ENCODE assay signal across 8 cellular contexts in genomic region chr15:34241376-34242350, GRCh38. TPM values are rescaled to one million over a fixed set of nuclear protein-coding genes. Genes with fewer than 3 reads are reported as not detected.
A peak's percentile ranks its signal among the peaks of the same experiment; 100 is the strongest.
DNase-seq lines count a peak whose midpoint lies in the region; ATAC-seq and TF ChIP-seq lines count a peak whose summit lies in the region.

No MANE protein-coding gene starts in this region.

- H3K27ac ChIP-seq in IMR-90 (ENCODE audit: insufficient read depth, low read length), result no peak overlapping the region
- no peak overlapping the region for H3K27ac ChIP-seq in fibroblast of lung (ENCODE audit: insufficient read depth, low read length)
- H3K27ac ChIP-seq in osteoblast (ENCODE audit: low read depth, low read length), result peak overlapping the region; percentile 21

- in situ Hi-C loops in IMR-90 (cut with MboI; ENCODE audit: low sequenced_read_pairs), result loop anchor here (25.0 kb wide), 1 partner anchor 346 kb away; the partner anchor contains the start of gene GOLGA8B

- H4K8ac ChIP-seq in IMR-90 (ENCODE audit: low read depth in 2 of 2, low read length in 2 of 2), result no peak overlapping the region

- CTCF ChIA-PET in IMR-90 (lab: Yijun Ruan, JAX), result interaction anchor here (0.6 to 1.9 kb wide), 13 partner anchors 10 to 346 kb away, joined by 3 to 6 read pairs (median 3); partner anchors contain the start of genes KATNBL1 and LPCAT4
- CTCF ChIA-PET in WTC11 (lab: Charles Lee), result interaction anchor here (0.5 to 2.2 kb wide), 9 partner anchors 10 to 346 kb away, joined by 3 to 8 read pairs (median 4); partner anchors contain the start of gene SLC12A6

- no peak overlapping the region for H3K4me3 ChIP-seq in GM06990 (replicated peaks; ENCODE audit: low read depth, low read length)
- H3K4me3 ChIP-seq in IMR-90 (ENCODE audit: insufficient read depth, low read depth, low read length), result no peak overlapping the region
- no peak overlapping the region for H3K4me3 ChIP-seq in fibroblast of lung (replicated peaks in 1 of 4; ENCODE audit: control extremely low read depth in 1 of 4, insufficient read depth in 1 of 4, low read depth in 3 of 4, low read length in 4 of 4)
- no peak overlapping the region for H3K4me3 ChIP-seq in osteoblast (ENCODE audit: insufficient read depth, low read length)

- no peak overlapping the region for H4K91ac ChIP-seq in IMR-90 (ENCODE audit: insufficient read depth, low read depth, low read length)

- TF ChIP-seq POLR2A in IMR-90 (IDR thresholded peaks at IDR 0.05; ENCODE audit: low read depth, low read length), result no peak

- H3K27me3 ChIP-seq in GM06990 (replicated peaks; ENCODE audit: control insufficient read depth, insufficient read depth, low read length), result no peaks in the 10 kb centered on the region
- H3K27me3 ChIP-seq in IMR-90 (ENCODE audit: control insufficient read depth, insufficient read depth, low read length), result no peaks in the 10 kb centered on the region
- H3K27me3 ChIP-seq in fibroblast of lung (ENCODE audit: control insufficient read depth, insufficient read depth, low read length), result no peaks in the 10 kb centered on the region
- no peaks in the 10 kb centered on the region for H3K27me3 ChIP-seq in osteoblast (ENCODE audit: insufficient read depth, low read length)

- no peak overlapping the region for H3K14ac ChIP-seq in IMR-90 (replicated peaks; ENCODE audit: low read depth, low read length)

- no peak overlapping the region for H2BK20ac ChIP-seq in IMR-90 (ENCODE audit: low read depth, low read length)

- H2AK5ac ChIP-seq in IMR-90 (ENCODE audit: low read depth, low read length), result no peak overlapping the region

- DNase-seq in AG08395 (ENCODE audit: low spot score), result peak; percentile 49
- peak; percentile 8 for DNase-seq in GM06990 (ENCODE audit: extremely low read depth, insufficient read length)
- DNase-seq in IMR-90, result peak; percentile 51
- DNase-seq in WTC11 (ENCODE audit: low spot score), result no peak
- peak; percentile 37 to 65 for DNase-seq in fibroblast of lung (ENCODE audit: low read depth in 2 of 2)
- peak; percentile 87 for DNase-seq in osteoblast (ENCODE audit: insufficient read length, low spot score, missing footprints)

- H3K27ac Mint-ChIP-seq in WTC11, result no peak overlapping the region

- H3K4me1 ChIP-seq in IMR-90 (ENCODE audit: control insufficient read depth, insufficient read depth, low read length), result peaks cover 4% of the 10 kb centered on the region
- peaks cover 6% of the 10 kb centered on the region for H3K4me1 ChIP-seq in fibroblast of lung (ENCODE audit: control insufficient read depth, extremely low read depth, insufficient read depth, low read length)
- peaks cover 17% of the 10 kb centered on the region for H3K4me1 ChIP-seq in osteoblast (ENCODE audit: insufficient read depth, low read length)

- peaks cover 10% of the 10 kb centered on the region for H3K9me1 ChIP-seq in IMR-90 (ENCODE audit: insufficient read depth, low read length)

- intact Hi-C loops in IMR-90 (cut with micrococcal nuclease), result loop anchor here (1.0 kb wide), 3 partner anchors 102 to 347 kb away; partner anchors contain the start of genes LPCAT4, NOP10 and NUTM1

- TF ChIP-seq CTCF in GM06990 (IDR thresholded peaks at IDR 0.05; ENCODE audit: insufficient read depth, low read length, poor library complexity, severe bottlenecking), result peak; percentile 73
- peak; percentile 65 for TF ChIP-seq CTCF in IMR-90 (conservative IDR thresholded peaks at IDR 0.05; ENCODE audit: low read depth, low read length)
- TF ChIP-seq CTCF in WTC11 (IDR thresholded peaks at IDR 0.05), result peak; percentile 19; the same call in 1 of the 2 replicates
- peak; percentile 72 to 80 for TF ChIP-seq CTCF in fibroblast of lung (conservative IDR thresholded peaks at IDR 0.05 in 1 of 2, IDR thresholded peaks at IDR 0.05 in 1 of 2; ENCODE audit: low read depth in 1 of 2, low read length in 2 of 2)
- TF ChIP-seq CTCF in osteoblast (IDR thresholded peaks at IDR 0.05; ENCODE audit: extremely low read depth, low read depth, low read length), result peak; percentile 78

- H2BK5ac ChIP-seq in IMR-90 (ENCODE audit: low read depth, low read length, poor library complexity, severe bottlenecking), result no peak overlapping the region

- no TSS peak for BruUV-seq in IMR-90 (replicated peaks; lab: Mats Ljungman, UMichigan)

- WGBS in IMR-90 (ENCODE audit: extremely low coverage in 2 of 2, insufficient read length in 1 of 2), 2 experiments, result no CpG with 5 or more reads among the region's 1 CpG

- H3K79me2 ChIP-seq in fibroblast of lung (ENCODE audit: control insufficient read depth, insufficient read depth, low read length) (no peaks in the 10 kb centered on the region), osteoblast (ENCODE audit: insufficient read depth, low read length) (peaks cover 2% of the 10 kb centered on the region)

- H4K20me1 ChIP-seq in IMR-90 (ENCODE audit: insufficient read depth, low read length) (no peaks in the 10 kb centered on the region), fibroblast of lung (ENCODE audit: control insufficient read depth, extremely low read depth, insufficient read depth, low read length) (no peaks in the 10 kb centered on the region), osteoblast (ENCODE audit: insufficient read depth, low read length) (no peaks in the 10 kb centered on the region)

- no peaks in the 10 kb centered on the region for H3K9me3 Mint-ChIP-seq in WTC11

- H3K9me3 ChIP-seq in IMR-90 (ENCODE audit: control insufficient read depth, insufficient read depth, low read length), result no peaks in the 10 kb centered on the region
- H3K9me3 ChIP-seq in fibroblast of lung (ENCODE audit: control insufficient read depth, insufficient read depth, low read depth, low read length), result no peaks in the 10 kb centered on the region
- no peaks in the 10 kb centered on the region for H3K9me3 ChIP-seq in osteoblast (ENCODE audit: low read depth, low read length)

- H4K5ac ChIP-seq in IMR-90 (ENCODE audit: low read depth, low read length), result no peak overlapping the region

- peaks cover 2 to 9% of the 10 kb centered on the region in 2 experiments; a peak in 2 of 4 replicates for H3K79me1 ChIP-seq in IMR-90 (ENCODE audit: low read depth in 1 of 2, low read length in 2 of 2)

- ATAC-seq in IMR-90 (ENCODE audit: low read depth) (peak; percentile 59), WTC11 (no peak), HG03025 (IDR thresholded peaks at IDR 0.05; ENCODE audit: low FRiP score, unreplicated experiment) (no peak), GM18511 (IDR thresholded peaks at IDR 0.05; ENCODE audit: unreplicated experiment) (no peak)

- H3K56ac ChIP-seq in IMR-90 (ENCODE audit: extremely low read depth, insufficient read depth, low read length), result no peak overlapping the region

- H2AK9ac ChIP-seq in IMR-90 (replicated peaks; ENCODE audit: low read depth, low read length, poor library complexity), result no peak overlapping the region

- H2BK120ac ChIP-seq in IMR-90 (ENCODE audit: low read depth, low read length), result no peak overlapping the region

- no peaks in the 10 kb centered on the region for H3K36me3 Mint-ChIP-seq in WTC11

- H3K27me3 Mint-ChIP-seq in WTC11 (ENCODE audit: low read depth), result no peaks in the 10 kb centered on the region

- TF ChIP-seq RAD21 in IMR-90 (IDR thresholded peaks at IDR 0.05; ENCODE audit: low read length), result peak; percentile 47

- no peak overlapping the region for H3K9ac ChIP-seq in IMR-90 (ENCODE audit: low read depth, low read length)
- H3K9ac ChIP-seq in fibroblast of lung (ENCODE audit: insufficient read depth, low read length), result no peak overlapping the region

- H3K4ac ChIP-seq in IMR-90 (ENCODE audit: low read depth, low read length), result no peak overlapping the region

- no peak overlapping the region for H3K18ac ChIP-seq in IMR-90 (ENCODE audit: low read depth, low read length)

- H3K4me2 ChIP-seq in IMR-90 (ENCODE audit: low read depth, low read length), result no peak overlapping the region
- H3K4me2 ChIP-seq in fibroblast of lung (ENCODE audit: extremely low read depth, insufficient read depth, low read length), result no peak overlapping the region
- no peak overlapping the region for H3K4me2 ChIP-seq in osteoblast (ENCODE audit: insufficient read depth, low read length)

- H2AFZ ChIP-seq in IMR-90 (replicated peaks; ENCODE audit: low read length, poor library complexity) (no peak overlapping the region), fibroblast of lung (ENCODE audit: low read length) (no peak overlapping the region), osteoblast (ENCODE audit: low read length) (no peak overlapping the region)

- no peak overlapping the region for H3K4me3 Mint-ChIP-seq in WTC11

- H3K4me1 Mint-ChIP-seq in WTC11, result peaks cover 11% of the 10 kb centered on the region

- H3K23ac ChIP-seq in IMR-90 (ENCODE audit: low read depth, low read length), result no peak overlapping the region

- peaks cover 18% of the 10 kb centered on the region for H3K36me3 ChIP-seq in GM06990 (ENCODE audit: control insufficient read depth, insufficient read depth, low read length)
- peaks cover under 1% of the 10 kb centered on the region for H3K36me3 ChIP-seq in IMR-90 (ENCODE audit: control insufficient read depth, insufficient read depth, low read length)
- H3K36me3 ChIP-seq in fibroblast of lung (ENCODE audit: control insufficient read depth, insufficient read depth, low read length), result no peaks in the 10 kb centered on the region
- peaks cover 14% of the 10 kb centered on the region for H3K36me3 ChIP-seq in osteoblast (ENCODE audit: insufficient read depth, low read length)

- dilution Hi-C loops in IMR-90 (cut with HindIII; ENCODE audit: low sequenced_read_pairs, unreplicated experiment), result no loop called here

- no peak overlapping the region for H2BK15ac ChIP-seq in IMR-90 (ENCODE audit: low read depth, low read length)

- POLR2A ChIA-PET in IMR-90 (lab: Charles Lee; ENCODE audit: unreplicated experiment), result interaction anchor here (0.6 kb wide), 1 partner anchor 262 kb away, joined by 3 read pairs; no protein-coding TSS in a partner anchor
- POLR2A ChIA-PET in WTC11 (lab: Charles Lee), result no interaction called here

RNA-seq across cellular contexts. Expression of gene EMC4, which starts 16.8 kb away (rescaled TPM):
- total RNA-seq in IMR-90 (2012; rRNA removed) (189 and 330 TPM in 2 replicates), WTC11 (2021) (96.8 to 102 TPM (median 97.0 TPM) in 3 replicates), fibroblast of lung (170 and 205 TPM in 2 replicates), osteoblast (135 and 136 TPM in 2 replicates)
- polyA plus RNA-seq in IMR-90 (2012; rRNA removed) (120 and 148 TPM in 2 replicates), fibroblast of lung (137 and 146 TPM in 2 replicates)
- 121 and 248 TPM in 2 replicates for polyA plus RNA-seq in IMR-90 (2012; cell fraction: cytosol; rRNA removed)
- polyA plus RNA-seq in IMR-90 (2012; cell fraction: nucleus; rRNA removed; ENCODE audit: low replicate concordance), result 55.7 and 105 TPM in 2 replicates
- polyA plus RNA-seq in fibroblast of lung (2012), result 135 and 142 TPM in 2 replicates
- 49.8 and 55.6 TPM in 2 replicates for polyA minus RNA-seq in fibroblast of lung (ENCODE audit: low replicate concordance)

RNA-seq across cellular contexts. Expression of gene KATNBL1, which starts 31.8 kb away (rescaled TPM):
- total RNA-seq in IMR-90 (2012; rRNA removed), result 24.0 and 50.5 TPM in 2 replicates
- 14.4 and 17.1 TPM in 2 replicates for polyA plus RNA-seq in IMR-90 (2012; rRNA removed)
- polyA plus RNA-seq in IMR-90 (2012; cell fraction: cytosol; rRNA removed), result 2.6 and 5.1 TPM in 2 replicates
- 7.6 and 33.1 TPM in 2 replicates for polyA plus RNA-seq in IMR-90 (2012; cell fraction: nucleus; rRNA removed; ENCODE audit: low replicate concordance)
- total RNA-seq in WTC11 (2021), result 41.8 to 45.8 TPM (median 43.2 TPM) in 3 replicates
- 35.0 and 39.8 TPM in 2 replicates for total RNA-seq in fibroblast of lung
- polyA plus RNA-seq in fibroblast of lung, result 25.8 and 26.4 TPM in 2 replicates
- 16.9 and 18.3 TPM in 2 replicates for polyA plus RNA-seq in fibroblast of lung (2012)
- polyA minus RNA-seq in fibroblast of lung (ENCODE audit: low replicate concordance), result 0.75 and 1.1 TPM in 2 replicates
- total RNA-seq in osteoblast, result 37.3 and 49.2 TPM in 2 replicates

Comparison
In these comparisons a context has a peak if more than half of its experiments do, and no peak if none do; other contexts are left out.
1. CTCF ChIP-seq: peak in every context shown above with its lines; median percentile 78 in osteoblast; 76 in fibroblast of lung; 73 in GM06990; 65 in IMR-90; 19 in WTC11.